In genomic region chr3:45631486-45631885, GRCh38 we compare ENCODE assay signal across 8 cellular contexts.
A peak's percentile ranks its signal among the peaks of the same experiment; 100 is the strongest.
DNase-seq lines count a peak whose midpoint lies in the region; ATAC-seq and TF ChIP-seq lines count a peak whose summit lies in the region.

No MANE protein-coding gene starts in this region.

- peaks cover 33 to 37% of the 10 kb centered on the region in 2 donors for H3K4me1 Mint-ChIP-seq in effector memory CD8-positive, alpha-beta T cell (ENCODE audit: low read depth in 2 of 2)
- peaks cover 18% of the 10 kb centered on the region for H3K4me1 Mint-ChIP-seq in nephron progenitor cell

- peak overlapping the region; percentile 74 to 94 for H3K27ac Mint-ChIP-seq in effector memory CD8-positive, alpha-beta T cell
- H3K27ac Mint-ChIP-seq in nephron progenitor cell, result peak overlapping the region; percentile 32

- peaks cover 12% of the 10 kb centered on the region for H3K36me3 Mint-ChIP-seq in effector memory CD8-positive, alpha-beta T cell (ENCODE audit: insufficient read depth)
- H3K36me3 Mint-ChIP-seq in nephron progenitor cell (ENCODE audit: low read depth), result peaks cover 5% of the 10 kb centered on the region

- TF ChIP-seq CTCF in nephron progenitor cell (IDR thresholded peaks at IDR 0.05), result no peak

- DNase-seq in GDM1 (lab: John Stamatoyannopoulos, UW), result peak; percentile 78
- peak; percentile 75 for DNase-seq in NOMO-1 treated with DMSO at 0.1 percent for 48 hours (lab: John Stamatoyannopoulos, UW; ENCODE audit: unreplicated experiment)
- peak in 1 of 3 experiments; percentile 5 for DNase-seq in effector memory CD8-positive, alpha-beta T cell
- no peak for DNase-seq in nephron progenitor cell
- DNase-seq in SHP77 (lab: John Stamatoyannopoulos, UW), result no peak

- ATAC-seq in effector memory CD8-positive, alpha-beta T cell (replicated peaks), result peak; percentile 68
- ATAC-seq in GM18907 (IDR thresholded peaks at IDR 0.05; ENCODE audit: unreplicated experiment) (no peak), HG03354 (IDR thresholded peaks at IDR 0.05; ENCODE audit: poor library complexity, severe bottlenecking, unreplicated experiment) (no peak), HG03521 (IDR thresholded peaks at IDR 0.05; ENCODE audit: unreplicated experiment) (no peak)

- peak overlapping the region in 1 of 2 donors; percentile 46 for H3K4me3 Mint-ChIP-seq in effector memory CD8-positive, alpha-beta T cell
- H3K4me3 Mint-ChIP-seq in nephron progenitor cell, result no peak overlapping the region

- no peaks in the 10 kb centered on the region for H3K9me3 Mint-ChIP-seq in effector memory CD8-positive, alpha-beta T cell
- H3K9me3 Mint-ChIP-seq in nephron progenitor cell, result no peaks in the 10 kb centered on the region

- H3K27me3 Mint-ChIP-seq in effector memory CD8-positive, alpha-beta T cell, result no peaks in the 10 kb centered on the region
- peaks cover 3% of the 10 kb centered on the region for H3K27me3 Mint-ChIP-seq in nephron progenitor cell (ENCODE audit: low read depth, poor library complexity)

Comparison
In these comparisons a context has a peak if more than half of its experiments do, and no peak if none do; other contexts are left out.
1. DNase-seq: peak in GDM1 (single experiment) and NOMO-1 treated with DMSO at 0.1 percent for 48 hours (single experiment); none in nephron progenitor cell (single experiment) and SHP77 (0 of 2).